Comparison of ENCODE assay signal across 26 cellular contexts in genomic region chr16:81166417-81167300, GRCh38.
"Had no signal": no experiment of that assay in that cellular context is flagged by ENCODE, and none has a peak within 500 bp of the region (broad histone marks: within the 10 kb centered on the region; RNA-seq: fewer than 3 reads in every experiment).

No MANE protein-coding gene starts in this region.

- H3K4me3 Mint-ChIP-seq: activated CD4-positive, alpha-beta memory T cell treated with anti-CD3 and anti-CD28 coated beads, Interleukin-2, amount 10 ng/mL, durations not matched to agents 7 days and 5 days; activated CD4-positive, alpha-beta T cell treated with anti-CD3 and anti-CD28 coated beads for 36 hours; activated naive CD4-positive, alpha-beta T cell treated with anti-CD3 and anti-CD28 coated beads, Interleukin-2, amount 10 ng/mL, durations not matched to agents 7 days and 5 days; activated naive CD8-positive, alpha-beta T cell treated with anti-CD3 and anti-CD28 coated beads for 36 hours; activated T-cell treated with anti-CD3 and anti-CD28 coated beads, Interleukin-2, amount 50 U/mL, for 72 hours had no signal

- ATAC-seq: activated CD4-positive, alpha-beta T cell treated with anti-CD3 and anti-CD28 coated beads for 36 hours; activated T-cell treated with anti-CD3 and anti-CD28 coated beads, Interleukin-2, amount 50 U/mL, for 72 hours; Right ventricle myocardium inferior had no signal

- H3K4me3 ChIP-seq: MG63, SJCRH30 had no signal

- H3K27ac Mint-ChIP-seq: activated CD4-positive, alpha-beta memory T cell treated with anti-CD3 and anti-CD28 coated beads, Interleukin-2, amount 10 ng/mL, durations not matched to agents 7 days and 5 days; activated CD4-positive, alpha-beta T cell treated with anti-CD3 and anti-CD28 coated beads for 36 hours; activated naive CD4-positive, alpha-beta T cell treated with anti-CD3 and anti-CD28 coated beads, Interleukin-2, amount 10 ng/mL, durations not matched to agents 7 days and 5 days; activated naive CD8-positive, alpha-beta T cell treated with anti-CD3 and anti-CD28 coated beads for 36 hours; activated T-cell treated with anti-CD3 and anti-CD28 coated beads, Interleukin-2, amount 50 U/mL, for 72 hours; activated T-helper 2 cell treated with anti-CD3 and anti-CD28 coated beads, Interferon-gamma antibody, Interleukin-2, Interleukin-4, amounts not matched to agents 10 μg/mL and 5 μg/mL and 100 μg/mL, durations not matched to agents 14 hours and 24 hours and 36 hours had no signal

- H3K4me2 ChIP-seq: SK-N-SH had no signal

- H3K9me3 Mint-ChIP-seq: activated CD4-positive, alpha-beta memory T cell treated with anti-CD3 and anti-CD28 coated beads, Interleukin-2, amount 10 ng/mL, durations not matched to agents 7 days and 5 days; activated naive CD4-positive, alpha-beta T cell treated with anti-CD3 and anti-CD28 coated beads, Interleukin-2, amount 10 ng/mL, durations not matched to agents 7 days and 5 days; activated naive CD8-positive, alpha-beta T cell treated with anti-CD3 and anti-CD28 coated beads for 36 hours; activated T-cell treated with anti-CD3 and anti-CD28 coated beads, Interleukin-2, amount 50 U/mL, for 72 hours; activated T-helper 2 cell treated with anti-CD3 and anti-CD28 coated beads, Interferon-gamma antibody, Interleukin-2, Interleukin-4, amounts not matched to agents 10 μg/mL and 5 μg/mL and 100 μg/mL, durations not matched to agents 14 hours and 24 hours and 36 hours had no signal

- H3K4me1 Mint-ChIP-seq: activated CD4-positive, alpha-beta memory T cell treated with anti-CD3 and anti-CD28 coated beads, Interleukin-2, amount 10 ng/mL, durations not matched to agents 7 days and 5 days; activated CD4-positive, alpha-beta T cell treated with anti-CD3 and anti-CD28 coated beads for 36 hours; activated naive CD4-positive, alpha-beta T cell treated with anti-CD3 and anti-CD28 coated beads, Interleukin-2, amount 10 ng/mL, durations not matched to agents 7 days and 5 days; activated naive CD8-positive, alpha-beta T cell treated with anti-CD3 and anti-CD28 coated beads for 36 hours had no signal

- H3K9me3 ChIP-seq: MG63, SJCRH30, SK-N-SH had no signal

- H3K27me3 Mint-ChIP-seq: activated CD4-positive, alpha-beta memory T cell treated with anti-CD3 and anti-CD28 coated beads, Interleukin-2, amount 10 ng/mL, durations not matched to agents 7 days and 5 days had no signal

- H3K36me3 ChIP-seq: MG63, SJCRH30 had no signal

- H3K27me3 ChIP-seq: MG63, SJCRH30 had no signal

- H3K9ac ChIP-seq: SK-N-SH had no signal

- H3K27ac ChIP-seq: SJCRH30, VCaP had no signal

- DNase-seq: activated CD4-positive, alpha-beta memory T cell treated with anti-CD3 and anti-CD28 coated beads, Interleukin-2, amount 10 ng/mL, durations not matched to agents 7 days and 5 days; activated CD4-positive, alpha-beta T cell treated with anti-CD3 and anti-CD28 coated beads for 36 hours; activated CD4-positive, alpha-beta T cell treated with anti-CD3 and anti-CD28 coated beads, Interleukin-2, amount 50 U/mL, for 1 hour; activated gamma-delta T cell treated with Interleukin-2 at 50 U/mL for 16 hours; activated naive CD4-positive, alpha-beta T cell treated with anti-CD3 and anti-CD28 coated beads, Interleukin-2, amount 10 ng/mL, durations not matched to agents 7 days and 5 days; activated naive CD8-positive, alpha-beta T cell treated with anti-CD3 and anti-CD28 coated beads for 36 hours; activated T-cell treated with anti-CD3 and anti-CD28 coated beads for 4 hours; activated T-cell treated with anti-CD3 and anti-CD28 coated beads, Interleukin-2, amount 50 U/mL, for 72 hours; caudate nucleus; MG63; MV-4-11; NCI-H1092 treated with DMSO at 0.1 percent for 48 hours; NCI-H1417 treated with DMSO at 0.1 percent for 48 hours; NCI-H1694; NCI-H2029 treated with DMSO at 0.1 percent for 48 hours; NCI-H345; NCI-H510A; NK-92 treated with Interleukin-12 subunit alpha and Interleukin-12 subunit beta, amount 100 ng/mL, for 24 hours; OCI-M1; RPMI8226; SJCRH30; SK-N-SH; T-helper 1 cell had no signal

- H3K4me1 ChIP-seq: SJCRH30 had no signal

- H3K36me3 Mint-ChIP-seq: activated naive CD4-positive, alpha-beta T cell treated with anti-CD3 and anti-CD28 coated beads, Interleukin-2, amount 10 ng/mL, durations not matched to agents 7 days and 5 days; activated naive CD8-positive, alpha-beta T cell treated with anti-CD3 and anti-CD28 coated beads for 36 hours had no signal
